Comparison of ENCODE assay signal across 1 cellular context in the genomic region with DNA sequence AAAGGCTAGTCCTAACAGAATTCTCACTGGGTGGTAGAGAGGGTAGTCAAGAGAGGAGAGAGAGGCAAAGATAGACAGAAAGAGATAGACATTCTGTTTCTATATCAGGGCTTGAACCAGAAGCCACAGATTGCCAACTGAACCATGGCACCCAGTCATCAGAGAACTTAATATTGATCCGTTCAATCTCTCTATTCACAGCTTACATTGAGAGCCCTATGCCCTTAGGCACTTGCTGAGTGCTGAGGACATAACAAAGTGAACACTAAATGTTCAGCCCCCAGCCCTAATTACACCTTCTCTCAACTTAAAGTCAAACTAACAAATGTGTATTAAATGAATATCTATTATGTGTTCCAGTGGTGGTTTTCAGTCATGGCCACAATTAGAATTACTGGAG.
TF ChIP-seq lines count a peak whose summit lies in the region.

No MANE protein-coding gene starts in this region.

TF ChIP-seq in HepG2, 621 proteins besides CTCF, POLR2A, EP300 and RAD21 (continued from another document):
- no peak for TF ChIP-seq ZEB1 (IDR thresholded peaks at IDR 0.05; ENCODE audit: insufficient replicate concordance, low read depth)
- TF ChIP-seq, protein P1, sequence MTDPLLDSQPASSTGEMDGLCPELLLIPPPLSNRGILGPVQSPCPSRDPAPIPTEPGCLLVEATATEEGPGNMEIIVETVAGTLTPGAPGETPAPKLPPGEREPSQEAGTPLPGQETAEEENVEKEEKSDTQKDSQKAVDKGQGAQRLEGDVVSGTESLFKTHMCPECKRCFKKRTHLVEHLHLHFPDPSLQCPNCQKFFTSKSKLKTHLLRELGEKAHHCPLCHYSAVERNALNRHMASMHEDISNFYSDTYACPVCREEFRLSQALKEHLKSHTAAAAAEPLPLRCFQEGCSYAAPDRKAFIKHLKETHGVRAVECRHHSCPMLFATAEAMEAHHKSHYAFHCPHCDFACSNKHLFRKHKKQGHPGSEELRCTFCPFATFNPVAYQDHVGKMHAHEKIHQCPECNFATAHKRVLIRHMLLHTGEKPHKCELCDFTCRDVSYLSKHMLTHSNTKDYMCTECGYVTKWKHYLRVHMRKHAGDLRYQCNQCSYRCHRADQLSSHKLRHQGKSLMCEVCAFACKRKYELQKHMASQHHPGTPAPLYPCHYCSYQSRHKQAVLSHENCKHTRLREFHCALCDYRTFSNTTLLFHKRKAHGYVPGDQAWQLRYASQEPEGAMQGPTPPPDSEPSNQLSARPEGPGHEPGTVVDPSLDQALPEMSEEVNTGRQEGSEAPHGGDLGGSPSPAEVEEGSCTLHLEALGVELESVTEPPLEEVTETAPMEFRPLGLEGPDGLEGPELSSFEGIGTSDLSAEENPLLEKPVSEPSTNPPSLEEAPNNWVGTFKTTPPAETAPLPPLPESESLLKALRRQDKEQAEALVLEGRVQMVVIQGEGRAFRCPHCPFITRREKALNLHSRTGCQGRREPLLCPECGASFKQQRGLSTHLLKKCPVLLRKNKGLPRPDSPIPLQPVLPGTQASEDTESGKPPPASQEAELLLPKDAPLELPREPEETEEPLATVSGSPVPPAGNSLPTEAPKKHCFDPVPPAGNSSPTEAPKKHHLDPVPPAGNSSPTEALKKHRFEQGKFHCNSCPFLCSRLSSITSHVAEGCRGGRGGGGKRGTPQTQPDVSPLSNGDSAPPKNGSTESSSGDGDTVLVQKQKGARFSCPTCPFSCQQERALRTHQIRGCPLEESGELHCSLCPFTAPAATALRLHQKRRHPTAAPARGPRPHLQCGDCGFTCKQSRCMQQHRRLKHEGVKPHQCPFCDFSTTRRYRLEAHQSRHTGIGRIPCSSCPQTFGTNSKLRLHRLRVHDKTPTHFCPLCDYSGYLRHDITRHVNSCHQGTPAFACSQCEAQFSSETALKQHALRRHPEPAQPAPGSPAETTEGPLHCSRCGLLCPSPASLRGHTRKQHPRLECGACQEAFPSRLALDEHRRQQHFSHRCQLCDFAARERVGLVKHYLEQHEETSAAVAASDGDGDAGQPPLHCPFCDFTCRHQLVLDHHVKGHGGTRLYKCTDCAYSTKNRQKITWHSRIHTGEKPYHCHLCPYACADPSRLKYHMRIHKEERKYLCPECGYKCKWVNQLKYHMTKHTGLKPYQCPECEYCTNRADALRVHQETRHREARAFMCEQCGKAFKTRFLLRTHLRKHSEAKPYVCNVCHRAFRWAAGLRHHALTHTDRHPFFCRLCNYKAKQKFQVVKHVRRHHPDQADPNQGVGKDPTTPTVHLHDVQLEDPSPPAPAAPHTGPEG (CRISPR knock-in tag; IDR thresholded peaks at IDR 0.05), result no peak
TF ChIP-seq in HepG2: peak in this region for 0.
